ENCODE assay signal across 8 cellular contexts in the genomic region with DNA sequence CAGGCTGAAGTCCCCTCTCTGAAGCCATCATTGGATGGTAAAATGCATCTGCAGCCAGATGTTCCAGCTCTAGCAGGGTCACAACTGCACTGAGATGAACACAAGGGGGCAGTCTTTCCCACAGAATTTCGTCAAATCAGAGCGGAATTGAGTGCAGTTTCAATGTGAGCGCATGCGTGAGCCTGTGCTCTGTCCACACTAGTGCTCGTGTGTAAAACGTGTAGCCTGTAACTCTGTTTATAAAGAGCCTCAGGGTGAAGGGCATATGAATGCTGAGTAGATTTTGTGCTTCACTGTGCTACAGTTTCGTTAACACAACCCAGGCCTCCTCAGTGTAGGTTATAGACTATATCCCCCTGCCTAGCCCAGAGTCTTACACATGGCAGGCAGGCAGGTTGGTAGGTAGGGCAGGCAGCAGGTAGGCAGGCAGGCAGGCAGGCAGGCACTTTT.
A peak's percentile ranks its signal among the peaks of the same experiment; 100 is the strongest.
DNase-seq lines count a peak whose midpoint lies in the region; ATAC-seq and TF ChIP-seq lines count a peak whose summit lies in the region.

No MANE protein-coding gene starts in this region.

- ATAC-seq in GM19025 (IDR thresholded peaks at IDR 0.05; ENCODE audit: low read depth, unreplicated experiment) (peak; percentile 90), HG03175 (IDR thresholded peaks at IDR 0.05; ENCODE audit: unreplicated experiment) (peak; percentile 94)

- H3K36me3 ChIP-seq in mesenchymal stem cell (ENCODE audit: control insufficient read depth in 1 of 2, insufficient read depth in 2 of 2, low read depth in 1 of 2, low read length in 2 of 2): no peaks in the 10 kb centered on the region

- no peak overlapping the region for H2BK15ac ChIP-seq in mesenchymal stem cell (ENCODE audit: low read depth, poor library complexity, severe bottlenecking)

- no peaks in the 10 kb centered on the region for H3K9me3 ChIP-seq in mesenchymal stem cell (ENCODE audit: control insufficient read depth, low read length)

- H3K27me3 ChIP-seq in mesenchymal stem cell (ENCODE audit: control insufficient read depth in 1 of 2, insufficient read depth in 1 of 2, low read length in 2 of 2): no peaks in the 10 kb centered on the region

- no peak overlapping the region for H2AK5ac ChIP-seq in mesenchymal stem cell (ENCODE audit: low read length, severe bottlenecking)

- H3K4ac ChIP-seq in mesenchymal stem cell (ENCODE audit: low read depth in 1 of 2, low read length in 2 of 2): no peak overlapping the region

- no peak overlapping the region for H3K23ac ChIP-seq in mesenchymal stem cell (ENCODE audit: low read length in 2 of 2)

- no peak overlapping the region for H2BK12ac ChIP-seq in mesenchymal stem cell (ENCODE audit: low read length in 2 of 2)

- peak overlapping the region; percentile 59 for H2AFZ ChIP-seq in mesenchymal stem cell (ENCODE audit: low read depth, low read length)

- H3K4me1 ChIP-seq in mesenchymal stem cell (ENCODE audit: control insufficient read depth, insufficient read depth, low read depth, low read length): peaks cover 1% of the 10 kb centered on the region

- peak overlapping the region; percentile 60 for H3K4me2 ChIP-seq in mesenchymal stem cell (ENCODE audit: low read length, poor library complexity, severe bottlenecking)

- H3K18ac ChIP-seq in mesenchymal stem cell (ENCODE audit: low read depth in 1 of 2, low read length in 2 of 2): peak overlapping the region in 1 of 2 experiments; percentile 70

- TF ChIP-seq CTCF in C4-2B (conservative IDR thresholded peaks at IDR 0.05): peak; percentile 86

- H3K79me1 ChIP-seq in mesenchymal stem cell (replicated peaks; ENCODE audit: low read length, poor library complexity, severe bottlenecking): no peaks in the 10 kb centered on the region

- WGBS in mesenchymal stem cell: 2% methylated on average over 6 of the region's 7 CpGs

- no peak overlapping the region for H2BK120ac ChIP-seq in mesenchymal stem cell (ENCODE audit: low read depth, low read length)

- H4K8ac ChIP-seq in mesenchymal stem cell (ENCODE audit: low read length): peak overlapping the region; percentile 88

- no peak overlapping the region for H3K14ac ChIP-seq in mesenchymal stem cell (ENCODE audit: low read length in 2 of 2)

- no peak overlapping the region for H4K91ac ChIP-seq in mesenchymal stem cell (ENCODE audit: low read length)

- peak; percentile 76 to 92 for DNase-seq in NCI-H526 (lab: John Stamatoyannopoulos, UW)
- peak; percentile 47 to 72 for DNase-seq in activated CD4-positive, alpha-beta T cell treated with anti-CD3 and anti-CD28 coated beads, Interleukin-2, amount 50 U/mL, for 24 hours (ENCODE audit: low read depth in 1 of 2, low spot score in 1 of 2)
- DNase-seq in effector CD4-positive, alpha-beta T cell: peak; percentile 70
- peak; percentile 87 for DNase-seq in mesenchymal stem cell
- DNase-seq in stimulated activated CD8-positive, alpha-beta memory T cell treated with anti-CD3 and anti-CD28 coated beads, Interleukin-4, amount 100 ng/mL, for 1 hour (ENCODE audit: low read depth in 2 of 2, low spot score in 1 of 2): peak; percentile 29 to 31

- H3K9ac ChIP-seq in mesenchymal stem cell (ENCODE audit: low read length): no peak overlapping the region

- no peak overlapping the region for H2BK5ac ChIP-seq in mesenchymal stem cell (ENCODE audit: low read depth, low read length, poor library complexity, severe bottlenecking)

- H3K4me3 ChIP-seq in mesenchymal stem cell (ENCODE audit: insufficient read depth in 1 of 2, low read depth in 1 of 2, low read length in 2 of 2): no peak overlapping the region

- H3K27ac ChIP-seq in C4-2B: no peak overlapping the region
- H3K27ac ChIP-seq in mesenchymal stem cell (ENCODE audit: low read length, poor library complexity, severe bottlenecking): no peak overlapping the region

Comparison
In these comparisons a context has a peak if more than half of its experiments do, and no peak if none do; other contexts are left out.
1. DNase-seq: peak in every context shown above with its lines; median percentile 87 in mesenchymal stem cell; 84 in NCI-H526; 70 in effector CD4-positive, alpha-beta T cell; 60 in activated CD4-positive, alpha-beta T cell treated with anti-CD3 and anti-CD28 coated beads, Interleukin-2, amount 50 U/mL, for 24 hours; 30 in stimulated activated CD8-positive, alpha-beta memory T cell treated with anti-CD3 and anti-CD28 coated beads, Interleukin-4, amount 100 ng/mL, for 1 hour.